Comparison of ENCODE assay signal across 12 cellular contexts in genomic region chr2:67503066-67503795, GRCh38.
DNase-seq lines count a peak whose midpoint lies in the region; ATAC-seq and TF ChIP-seq lines count a peak whose summit lies in the region.
"Had no signal": no experiment of that assay in that cellular context is flagged by ENCODE, and none has a peak within 500 bp of the region (broad histone marks: within the 10 kb centered on the region; RNA-seq: fewer than 3 reads in every experiment).

No MANE protein-coding gene starts in this region.

- 0 out of 2 replicates have a peak, but pooled peaks have one; percentile 47 for TF ChIP-seq POLR2A in IMR-90 (IDR thresholded peaks at IDR 0.05; ENCODE audit: low read depth, low read length)
- no peak for TF ChIP-seq POLR2A in suprapubic skin (IDR thresholded peaks at IDR 0.05)

- peak overlapping the region; percentile 85 for H2AK5ac ChIP-seq in IMR-90 (ENCODE audit: low read depth, low read length)

- H4K8ac ChIP-seq in IMR-90 (ENCODE audit: low read depth in 2 of 2, low read length in 2 of 2), result peak overlapping the region; percentile 44 to 88

- H2BK120ac ChIP-seq in IMR-90 (ENCODE audit: low read depth, low read length), result peak overlapping the region; percentile 96

- H3K27me3 ChIP-seq in IMR-90 (ENCODE audit: control insufficient read depth, insufficient read depth, low read length), result no peaks in the 10 kb centered on the region
- H3K27me3 ChIP-seq in suprapubic skin, result no peaks in the 10 kb centered on the region

- H3K4me3 ChIP-seq in IMR-90 (ENCODE audit: insufficient read depth, low read depth, low read length), result no peak overlapping the region
- H3K4me3 ChIP-seq in mesodermal cell (ENCODE audit: extremely low read depth, insufficient read depth, low read length, poor library complexity, severe bottlenecking), result no peak overlapping the region
- H3K4me3 ChIP-seq in suprapubic skin, result no peak overlapping the region

- peak overlapping the region; percentile 91 for H3K4ac ChIP-seq in IMR-90 (ENCODE audit: low read depth, low read length)

- peak overlapping the region; percentile 46 for H2AFZ ChIP-seq in IMR-90 (replicated peaks; ENCODE audit: low read length, poor library complexity)

- H2BK15ac ChIP-seq in IMR-90 (ENCODE audit: low read depth, low read length), result peak overlapping the region; percentile 89; the same call in 2 of the 3 replicates

- H4K91ac ChIP-seq in IMR-90 (ENCODE audit: insufficient read depth, low read depth, low read length), result peak overlapping the region; percentile 85

- peak overlapping the region; percentile 97 for H2BK20ac ChIP-seq in IMR-90 (ENCODE audit: low read depth, low read length)

- no peak for TF ChIP-seq EP300 in suprapubic skin (IDR thresholded peaks at IDR 0.05)

- peaks cover 8% of the 10 kb centered on the region for H3K9me1 ChIP-seq in IMR-90 (ENCODE audit: insufficient read depth, low read length)

- H3K56ac ChIP-seq in IMR-90 (ENCODE audit: extremely low read depth, insufficient read depth, low read length), result peak overlapping the region; percentile 60

- POLR2A ChIA-PET in IMR-90 (lab: Charles Lee; ENCODE audit: unreplicated experiment), result interaction anchor here (0.6 kb wide), 1 partner anchor 1025 kb away, joined by 3 read pairs; no protein-coding TSS in a partner anchor

- H3K4me2 ChIP-seq in IMR-90 (ENCODE audit: low read depth, low read length), result peak overlapping the region; percentile 11; the same call in 1 of the 2 replicates

- intact Hi-C loops in IMR-90 (cut with micrococcal nuclease), result loop anchor here (5.0 kb wide), 1 partner anchor 149 kb away; no protein-coding TSS in a partner anchor

- in situ Hi-C loops in IMR-90 (cut with MboI; ENCODE audit: low sequenced_read_pairs), result no loop called here

- peak overlapping the region; percentile 96 for H2BK5ac ChIP-seq in IMR-90 (ENCODE audit: low read depth, low read length, poor library complexity, severe bottlenecking)

- peaks cover 0 to 11% of the 10 kb centered on the region in 2 experiments; a peak in 1 of 4 replicates for H3K79me1 ChIP-seq in IMR-90 (ENCODE audit: low read depth in 1 of 2, low read length in 2 of 2)

- BruUV-seq in IMR-90 (replicated peaks; lab: Mats Ljungman, UMichigan), result no TSS peak

- no peaks in the 10 kb centered on the region for H4K20me1 ChIP-seq in IMR-90 (ENCODE audit: insufficient read depth, low read length)

- peak overlapping the region; percentile 94 for H3K18ac ChIP-seq in IMR-90 (ENCODE audit: low read depth, low read length)

- peak overlapping the region; percentile 91 for H3K14ac ChIP-seq in IMR-90 (replicated peaks; ENCODE audit: low read depth, low read length)

- TF ChIP-seq CTCF in IMR-90 (conservative IDR thresholded peaks at IDR 0.05; ENCODE audit: low read depth, low read length), result no peak
- TF ChIP-seq CTCF in suprapubic skin (IDR thresholded peaks at IDR 0.05), result no peak

- WGBS in IMR-90 (ENCODE audit: extremely low coverage in 2 of 2, insufficient read length in 1 of 2), 2 experiments, result no CpG with 5 or more reads among the region's 4 CpGs
- WGBS in mesodermal cell (ENCODE audit: insufficient coverage in 2 of 2), 2 experiments, result 92% methylated on average over 2 of the region's 4 CpGs; no CpG with 5 or more reads in 1 of the 2 experiments
- 69% methylated on average over 4 of the region's 4 CpGs for WGBS in suprapubic skin

- TF ChIP-seq RAD21 in IMR-90 (IDR thresholded peaks at IDR 0.05; ENCODE audit: low read length), result peak; percentile 8; the same call in 1 of the 2 replicates

- H3K23ac ChIP-seq in IMR-90 (ENCODE audit: low read depth, low read length), result peak overlapping the region; percentile 40; the same call in 1 of the 2 replicates

- ATAC-seq in IMR-90 (ENCODE audit: low read depth), result peak; percentile 78

- DNase-seq in AG08395 (ENCODE audit: low spot score), result peak; percentile 73
- peak; percentile 99 for DNase-seq in IMR-90
- DNase-seq in dermis blood vessel endothelial cell, result peak; percentile 96
- no peak for DNase-seq in activated effector memory CD4-positive, alpha-beta T cell treated with Interleukin-2 at 50 U/mL for 16 hours
- DNase-seq in COLO829 (ENCODE audit: low spot score), result no peak
- DNase-seq in suprapubic skin (ENCODE audit: low spot score in 2 of 2), result no peak
- no peak for DNase-seq in activated CD8-positive, alpha-beta memory T cell treated with anti-CD3 and anti-CD28 coated beads, Interleukin-2, amount 50 U/mL, for 4 hours
- DNase-seq: activated CD4-positive, alpha-beta T cell treated with anti-CD3 and anti-CD28 coated beads for 1 hour; cerebellar nuclear complex; GOT3; occipital lobe had no signal

- peak overlapping the region; percentile 81; the same call in 1 of the 2 replicates for H4K5ac ChIP-seq in IMR-90 (ENCODE audit: low read depth, low read length)

- dilution Hi-C loops in IMR-90 (cut with HindIII; ENCODE audit: low sequenced_read_pairs, unreplicated experiment), result no loop called here

- no peak overlapping the region for H3K9ac ChIP-seq in IMR-90 (ENCODE audit: low read depth, low read length)

- peak overlapping the region; percentile 32 for H2AK9ac ChIP-seq in IMR-90 (replicated peaks; ENCODE audit: low read depth, low read length, poor library complexity)

- no peaks in the 10 kb centered on the region for H3K36me3 ChIP-seq in IMR-90 (ENCODE audit: control insufficient read depth, insufficient read depth, low read length)
- H3K36me3 ChIP-seq in mesodermal cell (ENCODE audit: control insufficient read depth, insufficient read depth, low read length), result no peaks in the 10 kb centered on the region
- H3K36me3 ChIP-seq in suprapubic skin, result no peaks in the 10 kb centered on the region

- H3K27ac ChIP-seq in IMR-90 (ENCODE audit: insufficient read depth, low read length) (peak overlapping the region; percentile 67), mesodermal cell (ENCODE audit: low read depth, low read length, severe bottlenecking) (peak overlapping the region; percentile 71), suprapubic skin (no peak overlapping the region)

- peaks cover 16% of the 10 kb centered on the region for H3K4me1 ChIP-seq in IMR-90 (ENCODE audit: control insufficient read depth, insufficient read depth, low read length)
- H3K4me1 ChIP-seq in mesodermal cell (ENCODE audit: control insufficient read depth, insufficient read depth, low read length, poor library complexity, severe bottlenecking), result peaks cover 16% of the 10 kb centered on the region
- peaks cover 8% of the 10 kb centered on the region for H3K4me1 ChIP-seq in suprapubic skin

- CTCF ChIA-PET in IMR-90 (lab: Yijun Ruan, JAX), result interaction anchor here (0.6 kb wide), 1 partner anchor 484 kb away, joined by 4 read pairs; no protein-coding TSS in a partner anchor

- H3K9me3 ChIP-seq in IMR-90 (ENCODE audit: control insufficient read depth, insufficient read depth, low read length) (no peaks in the 10 kb centered on the region), mesodermal cell (ENCODE audit: control insufficient read depth, low read length) (no peaks in the 10 kb centered on the region), suprapubic skin (no peaks in the 10 kb centered on the region)

TF ChIP-seq in IMR-90, 13 proteins besides CTCF, POLR2A, EP300 and RAD21:
- TF ChIP-seq USF2 (IDR thresholded peaks at IDR 0.05; ENCODE audit: low read depth, low read length), result no peak
- TF ChIP-seq MAFK (IDR thresholded peaks at IDR 0.05; ENCODE audit: low read depth, low read length), result peak; percentile 23; the same call in 1 of the 2 replicates
- 0 out of 2 replicates have a peak, but pooled peaks have one; percentile 37 for TF ChIP-seq CHD1 (IDR thresholded peaks at IDR 0.05; ENCODE audit: low read depth, low read length)
- peak; percentile 52; the same call in 1 of the 2 replicates for TF ChIP-seq MAZ (IDR thresholded peaks at IDR 0.05; ENCODE audit: borderline replicate concordance, low read depth, low read length)
- TF ChIP-seq NFE2L2 (IDR thresholded peaks at IDR 0.05; ENCODE audit: low read depth, low read length), result 0 out of 2 replicates have a peak, but pooled peaks have one; percentile 18
- 0 out of 2 replicates have a peak, but pooled peaks have one; percentile 11 for TF ChIP-seq SMC3 (IDR thresholded peaks at IDR 0.05; ENCODE audit: low read depth, low read length)
- no peak for TF ChIP-seq MXI1 (IDR thresholded peaks at IDR 0.05; ENCODE audit: borderline replicate concordance, low read depth, low read length)
- peak; percentile 96 for TF ChIP-seq CEBPB (IDR thresholded peaks at IDR 0.05; ENCODE audit: low read depth, low read length)
- peak; percentile 87 for TF ChIP-seq FOS (IDR thresholded peaks at IDR 0.05; ENCODE audit: low read depth, low read length)
- peak; percentile 76 for TF ChIP-seq RCOR1 (IDR thresholded peaks at IDR 0.05; ENCODE audit: insufficient replicate concordance, low read length)
- no peak for TF ChIP-seq ELK1 (IDR thresholded peaks at IDR 0.05; ENCODE audit: borderline replicate concordance, low read depth, low read length)
- TF ChIP-seq BHLHE40 (IDR thresholded peaks at IDR 0.05; ENCODE audit: low read depth, low read length), result no peak
- TF ChIP-seq RFX5 (IDR thresholded peaks at IDR 0.05; ENCODE audit: low read depth, low read length), result no peak

Comparison
In these comparisons a context has a peak if more than half of its experiments do, and no peak if none do; other contexts are left out.
1. DNase-seq: peak in AG08395 (single experiment), IMR-90 (single experiment) and dermis blood vessel endothelial cell (single experiment); none in activated effector memory CD4-positive, alpha-beta T cell treated with Interleukin-2 at 50 U/mL for 16 hours (single experiment), COLO829 (single experiment), suprapubic skin (0 of 2) and activated CD8-positive, alpha-beta memory T cell treated with anti-CD3 and anti-CD28 coated beads, Interleukin-2, amount 50 U/mL, for 4 hours (single experiment).